Comparison of ENCODE assay signal across 25 cellular contexts in genomic region chr5:150069619-150070276, GRCh38. TPM values are rescaled to one million over a fixed set of nuclear protein-coding genes. Genes with fewer than 3 reads are reported as not detected.
"Had no signal": no experiment of that assay in that cellular context is flagged by ENCODE, and none has a peak within 500 bp of the region (broad histone marks: within the 10 kb centered on the region; RNA-seq: fewer than 3 reads in every experiment).

No MANE protein-coding gene starts in this region.

- H3K27ac ChIP-seq: dorsolateral prefrontal cortex, esophagus muscularis mucosa, gastroesophageal sphincter, ovary, prostate gland, testis had no signal

- H3K4me3 ChIP-seq: dorsolateral prefrontal cortex, esophagus muscularis mucosa, gastroesophageal sphincter, heart left ventricle, lung, ovary, prostate gland, testis had no signal

- H3K27ac Mint-ChIP-seq: activated CD8-positive, alpha-beta T cell treated with anti-CD3 and anti-CD28 coated beads, Interleukin-2, amount 10 ng/mL, durations not matched to agents 7 days and 5 days; activated T-cell treated with anti-CD3 and anti-CD28 coated beads, Interleukin-2, amount 50 U/mL, for 24 hours; activated T-helper 2 cell treated with anti-CD3 and anti-CD28 coated beads, Interferon-gamma antibody, Interleukin-2, Interleukin-4, amounts not matched to agents 10 μg/mL and 5 μg/mL and 100 μg/mL, durations not matched to agents 14 hours and 24 hours and 36 hours; effector memory CD8-positive, alpha-beta T cell; naive thymus-derived CD4-positive, alpha-beta T cell; T-cell; T-helper 2 cell treated with Interferon-gamma antibody and Interleukin-4, amounts not matched to agents 5 μg/mL and 100 μg/mL, for 36 hours had no signal

- H3K36me3 Mint-ChIP-seq: naive thymus-derived CD4-positive, alpha-beta T cell; T-cell had no signal

- ATAC-seq: activated CD8-positive, alpha-beta T cell treated with anti-CD3 and anti-CD28 coated beads, Interleukin-2, amount 10 ng/mL, durations not matched to agents 7 days and 5 days; effector memory CD8-positive, alpha-beta T cell; gastroesophageal sphincter; heart left ventricle; naive thymus-derived CD4-positive, alpha-beta T cell had no signal

- H3K4me3 Mint-ChIP-seq: activated CD8-positive, alpha-beta T cell treated with anti-CD3 and anti-CD28 coated beads, Interleukin-2, amount 10 ng/mL, durations not matched to agents 7 days and 5 days; activated T-cell treated with anti-CD3 and anti-CD28 coated beads, Interleukin-2, amount 50 U/mL, for 24 hours; effector memory CD8-positive, alpha-beta T cell; naive thymus-derived CD4-positive, alpha-beta T cell; neural crest cell; T-cell; T-helper 2 cell treated with Interferon-gamma antibody and Interleukin-4, amounts not matched to agents 5 μg/mL and 100 μg/mL, for 36 hours had no signal

- H3K9me3 Mint-ChIP-seq: activated T-cell treated with anti-CD3 and anti-CD28 coated beads, Interleukin-2, amount 50 U/mL, for 24 hours; activated T-helper 2 cell treated with anti-CD3 and anti-CD28 coated beads, Interferon-gamma antibody, Interleukin-2, Interleukin-4, amounts not matched to agents 10 μg/mL and 5 μg/mL and 100 μg/mL, durations not matched to agents 14 hours and 24 hours and 36 hours; effector memory CD8-positive, alpha-beta T cell; naive thymus-derived CD4-positive, alpha-beta T cell; neural crest cell; T-cell; T-helper 2 cell treated with Interferon-gamma antibody and Interleukin-4, amounts not matched to agents 5 μg/mL and 100 μg/mL, for 36 hours had no signal

- H3K27me3 Mint-ChIP-seq: activated T-cell treated with anti-CD3 and anti-CD28 coated beads, Interleukin-2, amount 50 U/mL, for 24 hours; T-cell had no signal

- H3K4me1 Mint-ChIP-seq: neural crest cell had no signal

- DNase-seq: activated CD4-positive, alpha-beta T cell treated with anti-CD3 and anti-CD28 coated beads for 1 hour; activated CD4-positive, alpha-beta T cell treated with anti-CD3 and anti-CD28 coated beads, Interleukin-2, amount 50 U/mL, for 1 hour; activated CD8-positive, alpha-beta T cell treated with anti-CD3 and anti-CD28 coated beads, Interleukin-2, amount 10 ng/mL, durations not matched to agents 7 days and 5 days; activated naive CD4-positive, alpha-beta T cell; activated T-cell treated with anti-CD3 and anti-CD28 coated beads, Interleukin-2, amount 50 U/mL, for 24 hours; caudate nucleus; effector memory CD8-positive, alpha-beta T cell; heart left ventricle; naive thymus-derived CD4-positive, alpha-beta T cell; stimulated activated CD4-positive, alpha-beta T cell treated with anti-CD3 and anti-CD28 coated beads, Interleukin-4, amount 100 ng/mL, for 1 hour; stimulated activated naive CD4-positive, alpha-beta T cell; T-cell; testis; trophoblast cell; WERI-Rb-1 had no signal

- H3K9me3 ChIP-seq: esophagus muscularis mucosa, gastroesophageal sphincter, heart left ventricle, ovary, prostate gland, testis had no signal

- H3K4me1 ChIP-seq: gastroesophageal sphincter, prostate gland, testis had no signal

- H3K36me3 ChIP-seq: gastroesophageal sphincter, ovary, prostate gland, WERI-Rb-1 had no signal

- H3K27me3 ChIP-seq: dorsolateral prefrontal cortex, heart left ventricle, ovary, testis had no signal

RNA-seq across cellular contexts. Expression of gene CSF1R, which starts 16.6 kb away (rescaled TPM):
- total RNA-seq: activated CD8-positive, alpha-beta T cell treated with anti-CD3 and anti-CD28 coated beads, Interleukin-2, amount 10 ng/mL, durations not matched to agents 7 days and 5 days; neural crest cell had no signal
- polyA plus RNA-seq: keratinocyte had no signal
